Comparison of ENCODE assay signal across 8 cellular contexts in genomic region chr5:123209163-123210013, GRCh38.
A peak's percentile ranks its signal among the peaks of the same experiment; 100 is the strongest.
DNase-seq lines count a peak whose midpoint lies in the region; ATAC-seq, FAIRE-seq and TF ChIP-seq lines count a peak whose summit lies in the region.

No MANE protein-coding gene starts in this region.

- no peaks in the 10 kb centered on the region for H3K27me3 ChIP-seq in bronchial epithelial cell (ENCODE audit: control insufficient read depth, insufficient read depth, low read length)

- ATAC-seq in HG03565 (IDR thresholded peaks at IDR 0.05; ENCODE audit: unreplicated experiment) = peak; percentile 90
- ATAC-seq in activated T-cell treated with anti-CD3 and anti-CD28 coated beads, Interleukin-2, amount 50 U/mL, for 4 hours = no peak

- H3K4me3 Mint-ChIP-seq in activated T-cell treated with anti-CD3 and anti-CD28 coated beads, Interleukin-2, amount 50 U/mL, for 4 hours = no peak overlapping the region

- DNase-seq in NCI-H1436 treated with DMSO at 0.1 percent for 48 hours (lab: John Stamatoyannopoulos, UW) (peak; percentile 2), NCI-H1436 (lab: John Stamatoyannopoulos, UW) (no peak), bronchial epithelial cell (ENCODE audit: low read depth) (peak; percentile 97), smooth muscle cell of the brain vasculature (ENCODE audit: low read depth, low spot score) (peak; percentile 3), NCI-H345 treated with DMSO at 0.1 percent for 48 hours (lab: John Stamatoyannopoulos, UW; ENCODE audit: unreplicated experiment) (no peak)
- no peak for DNase-seq in activated T-cell treated with anti-CD3 and anti-CD28 coated beads, Interleukin-2, amount 50 U/mL, for 4 hours
- DNase-seq in activated effector memory CD4-positive, alpha-beta T cell treated with Interleukin-2 at 50 U/mL for 16 hours = no peak

- H3K36me3 Mint-ChIP-seq in activated T-cell treated with anti-CD3 and anti-CD28 coated beads, Interleukin-2, amount 50 U/mL, for 4 hours (ENCODE audit: insufficient read depth) = no peaks in the 10 kb centered on the region

- TF ChIP-seq CTCF in bronchial epithelial cell (IDR thresholded peaks at IDR 0.05; ENCODE audit: insufficient read depth, low read length, severe bottlenecking) = no peak

- H3K27me3 Mint-ChIP-seq in activated T-cell treated with anti-CD3 and anti-CD28 coated beads, Interleukin-2, amount 50 U/mL, for 4 hours (ENCODE audit: low read depth) = peaks cover 4% of the 10 kb centered on the region

- no peaks in the 10 kb centered on the region for H3K4me1 Mint-ChIP-seq in activated T-cell treated with anti-CD3 and anti-CD28 coated beads, Interleukin-2, amount 50 U/mL, for 4 hours (ENCODE audit: low read depth)

- no peaks in the 10 kb centered on the region for H3K9me3 Mint-ChIP-seq in activated T-cell treated with anti-CD3 and anti-CD28 coated beads, Interleukin-2, amount 50 U/mL, for 4 hours

- FAIRE-seq in bronchial epithelial cell (lab: Jason Lieb, UNC) = peak; percentile 55

- H3K4me3 ChIP-seq in bronchial epithelial cell (ENCODE audit: low read depth, low read length) = no peak overlapping the region

- H3K36me3 ChIP-seq in bronchial epithelial cell (ENCODE audit: control insufficient read depth, insufficient read depth, low read length) = no peaks in the 10 kb centered on the region

Comparison
In these comparisons a context has a peak if more than half of its experiments do, and no peak if none do; other contexts are left out.
1. DNase-seq: peak in NCI-H1436 treated with DMSO at 0.1 percent for 48 hours (single experiment), bronchial epithelial cell (single experiment) and smooth muscle cell of the brain vasculature (single experiment); none in NCI-H1436 (single experiment), activated T-cell treated with anti-CD3 and anti-CD28 coated beads, Interleukin-2, amount 50 U/mL, for 4 hours (single experiment), activated effector memory CD4-positive, alpha-beta T cell treated with Interleukin-2 at 50 U/mL for 16 hours (single experiment) and NCI-H345 treated with DMSO at 0.1 percent for 48 hours (single experiment).